In genomic region chr10:85124592-85124991, GRCh38 we compare ENCODE assay signal across 1 cellular context.
TF ChIP-seq lines count a peak whose summit lies in the region.

No MANE protein-coding gene starts in this region.

TF ChIP-seq in SK-N-SH, 30 proteins besides CTCF, POLR2A, EP300 and RAD21 (continued from another document):
- TF ChIP-seq REST (IDR thresholded peaks at IDR 0.05; ENCODE audit: low read depth, low read length) (no peak), GATA2 (CRISPR knock-in tag; IDR thresholded peaks at IDR 0.05) (no peak), SMC3 (IDR thresholded peaks at IDR 0.05; ENCODE audit: low read depth, low read length) (no peak), FOXJ3 (CRISPR knock-in tag; IDR thresholded peaks at IDR 0.05) (no peak), EZH2phosphoT487 (IDR thresholded peaks at IDR 0.05; ENCODE audit: borderline replicate concordance, low read depth) (no peak)
